In the genomic region with DNA sequence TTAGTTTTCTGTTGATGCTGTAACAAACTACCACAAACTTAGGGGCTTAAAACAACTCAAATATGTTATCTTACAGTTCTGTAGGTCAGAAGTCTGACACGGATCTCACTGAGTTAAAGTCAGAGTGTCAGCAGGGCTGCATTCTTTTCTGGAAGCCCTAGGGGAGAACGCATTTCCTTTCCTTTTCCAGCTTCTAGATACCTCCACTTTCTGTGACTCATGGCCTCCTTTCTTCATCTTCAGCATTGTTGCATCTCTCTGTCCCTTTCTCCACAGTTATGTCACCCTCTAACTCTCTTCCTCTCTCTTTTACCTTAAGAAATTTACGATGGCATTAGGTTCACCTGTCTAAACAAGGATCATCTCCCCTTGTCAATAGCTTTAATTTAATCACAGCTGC, we compare ENCODE assay signal across 16 cellular contexts. TPM values are rescaled to one million over a fixed set of nuclear protein-coding genes. Genes with fewer than 3 reads are reported as not detected.
A peak's percentile ranks its signal among the peaks of the same experiment; 100 is the strongest.
DNase-seq lines count a peak whose midpoint lies in the region; ATAC-seq, FAIRE-seq and TF ChIP-seq lines count a peak whose summit lies in the region.
"Had no signal": no experiment of that assay in that cellular context is flagged by ENCODE, and none has a peak within 500 bp of the region (broad histone marks: within the 10 kb centered on the region; RNA-seq: fewer than 3 reads in every experiment).

No MANE protein-coding gene starts in this region.

- H2BK120ac ChIP-seq in mesendoderm (ENCODE audit: low read depth, low read length): no peak overlapping the region

- no peaks in the 10 kb centered on the region for H3K9me3 ChIP-seq in endodermal cell (ENCODE audit: control insufficient read depth, low read length)
- no peaks in the 10 kb centered on the region for H3K9me3 ChIP-seq in pancreas
- H3K9me3 ChIP-seq: BLaER1 treated with 17β-estradiol and CSF1 and Interleukin-3, amounts not matched to agents 10 nM and 100 nM had no signal

- peak; percentile 89 for DNase-seq in ELR (ENCODE audit: low read depth)
- DNase-seq in NCI-H69 (lab: John Stamatoyannopoulos, UW): peak; percentile 32
- no peak for DNase-seq in endodermal cell
- peak; percentile 94 for DNase-seq in mesendoderm
- no peak for DNase-seq in activated naive CD4-positive, alpha-beta T cell treated with Interleukin-2 at 50 U/mL for 16 hours
- no peak for DNase-seq in pancreas
- DNase-seq: activated naive CD4-positive, alpha-beta T cell treated with anti-CD3 and anti-CD28 coated beads for 36 hours; central memory CD4-positive, alpha-beta T cell; hypothalamus; NCI-H1436; NCI-H526 treated with DMSO at 0.1 percent for 48 hours; stimulated activated naive CD4-positive, alpha-beta T cell treated with Interleukin-2 at 50 U/mL for 16 hours had no signal

- no peak overlapping the region for H3K4me2 ChIP-seq in mesendoderm (ENCODE audit: low read length)
- H3K4me2 ChIP-seq: BLaER1 treated with 17β-estradiol and CSF1 and Interleukin-3, amounts not matched to agents 10 nM and 100 nM had no signal

- H3K27me3 ChIP-seq in endodermal cell (ENCODE audit: control insufficient read depth, insufficient read depth, low read length, poor library complexity, severe bottlenecking) (no peaks in the 10 kb centered on the region), mesendoderm (ENCODE audit: insufficient read depth, low read length, poor library complexity) (no peaks in the 10 kb centered on the region), pancreas (no peaks in the 10 kb centered on the region)
- H3K27me3 ChIP-seq: BLaER1 treated with 17β-estradiol and CSF1 and Interleukin-3, amounts not matched to agents 10 nM and 100 nM had no signal

- H3K27me3 Mint-ChIP-seq in endodermal cell (ENCODE audit: insufficient read depth): no peaks in the 10 kb centered on the region

- H3K18ac ChIP-seq in mesendoderm (ENCODE audit: low read length): peak overlapping the region; percentile 30

- H3K36me3 Mint-ChIP-seq in endodermal cell (ENCODE audit: low read depth): no peaks in the 10 kb centered on the region

- WGBS in endodermal cell (ENCODE audit: insufficient coverage in 1 of 2, insufficient read length in 1 of 2), 2 experiments: 18 to 44% methylated on average over 2 to 3 of the region's 3 CpGs
- no CpG with 5 or more reads among the region's 3 CpGs for WGBS in mesendoderm (ENCODE audit: extremely low coverage, insufficient coverage, low lambda C conversion rate)
- WGBS in pancreas, 2 donors: 61 to 80% methylated on average over 3 of the region's 3 CpGs

- intact Hi-C loops in pancreas (cut with DNase I): no loop called here

- H3K27ac ChIP-seq in endodermal cell (ENCODE audit: low read depth, low read length): no peak overlapping the region
- H3K27ac ChIP-seq in mesendoderm (ENCODE audit: low read depth, low read length): no peak overlapping the region
- no peak overlapping the region for H3K27ac ChIP-seq in pancreas
- H3K27ac ChIP-seq: BLaER1 treated with 17β-estradiol and CSF1 and Interleukin-3, amounts not matched to agents 10 nM and 100 nM had no signal

- H3K4ac ChIP-seq in mesendoderm (ENCODE audit: low read depth, low read length): no peak overlapping the region

- H3K4me1 Mint-ChIP-seq in endodermal cell: peaks cover 8% of the 10 kb centered on the region

- no peak overlapping the region for H4K5ac ChIP-seq in mesendoderm (ENCODE audit: low read length)

- H3K56ac ChIP-seq in mesendoderm (ENCODE audit: low read length): peak overlapping the region; percentile 60

- no peaks in the 10 kb centered on the region for H3K79me2 ChIP-seq in mesendoderm (ENCODE audit: control insufficient read depth, insufficient read depth, low read length)

- no peaks in the 10 kb centered on the region for H3K36me3 ChIP-seq in endodermal cell (ENCODE audit: control insufficient read depth, insufficient read depth, low read length)
- H3K36me3 ChIP-seq in mesendoderm (ENCODE audit: control insufficient read depth, insufficient read depth, low read length): no peaks in the 10 kb centered on the region
- H3K36me3 ChIP-seq in pancreas: no peaks in the 10 kb centered on the region
- H3K36me3 ChIP-seq: BLaER1 treated with 17β-estradiol and CSF1 and Interleukin-3, amounts not matched to agents 10 nM and 100 nM had no signal

- H3K4me3 Mint-ChIP-seq in endodermal cell: no peak overlapping the region
- H3K4me3 Mint-ChIP-seq: activated naive CD4-positive, alpha-beta T cell treated with anti-CD3 and anti-CD28 coated beads for 36 hours had no signal

- H3K4me1 ChIP-seq in endodermal cell (ENCODE audit: control insufficient read depth, insufficient read depth, low read length) (no peaks in the 10 kb centered on the region), mesendoderm (ENCODE audit: control insufficient read depth, low read depth, low read length) (peaks cover 2% of the 10 kb centered on the region), pancreas (peaks cover 0 to 11% (median 5%) of the 10 kb centered on the region in 3 donors)
- H3K4me1 ChIP-seq: BLaER1 treated with 17β-estradiol and CSF1 and Interleukin-3, amounts not matched to agents 10 nM and 100 nM had no signal

- H3K27ac Mint-ChIP-seq in endodermal cell: peak overlapping the region; percentile 19
- H3K27ac Mint-ChIP-seq: activated naive CD4-positive, alpha-beta T cell treated with anti-CD3 and anti-CD28 coated beads for 36 hours had no signal

- no peaks in the 10 kb centered on the region for H3K79me1 ChIP-seq in mesendoderm (ENCODE audit: low read length)

- ATAC-seq in GM21447 (IDR thresholded peaks at IDR 0.05; ENCODE audit: unreplicated experiment) (no peak), GM21381 (IDR thresholded peaks at IDR 0.05; ENCODE audit: unreplicated experiment) (no peak), pancreas (no peak)
- ATAC-seq: GM12878 had no signal

- H2AK5ac ChIP-seq in mesendoderm (ENCODE audit: low read length): no peak overlapping the region

- H3K9ac ChIP-seq in endodermal cell (ENCODE audit: extremely low read depth, low read length, poor library complexity, severe bottlenecking): no peak overlapping the region
- no peak overlapping the region for H3K9ac ChIP-seq in mesendoderm (ENCODE audit: low read length)
- H3K9ac ChIP-seq: BLaER1 treated with 17β-estradiol and CSF1 and Interleukin-3, amounts not matched to agents 10 nM and 100 nM had no signal

- H3K4me3 ChIP-seq in endodermal cell (ENCODE audit: low read length) (no peak overlapping the region), mesendoderm (ENCODE audit: low read length) (no peak overlapping the region), pancreas (no peak overlapping the region)
- H3K4me3 ChIP-seq: BLaER1 treated with 17β-estradiol and CSF1 and Interleukin-3, amounts not matched to agents 10 nM and 100 nM; GM12878 had no signal

- H3K9me3 Mint-ChIP-seq in endodermal cell: no peaks in the 10 kb centered on the region
- H3K9me3 Mint-ChIP-seq: activated naive CD4-positive, alpha-beta T cell treated with anti-CD3 and anti-CD28 coated beads for 36 hours had no signal

- peak overlapping the region; percentile 85 for H2BK15ac ChIP-seq in mesendoderm (replicated peaks; ENCODE audit: low read depth)

- no peak overlapping the region for H3K23ac ChIP-seq in mesendoderm (ENCODE audit: low read length)

- TF ChIP-seq CTCF in endodermal cell (conservative IDR thresholded peaks at IDR 0.05) (no peak), pancreas (IDR thresholded peaks at IDR 0.05) (no peak)

- H2BK5ac ChIP-seq in mesendoderm (ENCODE audit: low read length): peak overlapping the region; percentile 17

- no peak overlapping the region for H4K8ac ChIP-seq in mesendoderm (ENCODE audit: low read depth, low read length)

- no peak for FAIRE-seq in pancreas (lab: Jason Lieb, UNC)
- FAIRE-seq: GM12878 had no signal

RNA-seq across cellular contexts. Expression of a gene that starts 13.3 kb away (rescaled TPM):
- total RNA-seq in endodermal cell: 100 to 1,000 TPM in 1 of 2 donors, 10 to 100 TPM in 1; 85.8 to 116 TPM
- polyA plus RNA-seq in endodermal cell (2013, experiment 1 of 2): 84.2 TPM
- polyA plus RNA-seq in endodermal cell (2013, experiment 2 of 2): 85.3 TPM
- polyA plus RNA-seq in mesendoderm (2013, experiment 1 of 2): 83.0 TPM
- 85.7 TPM for polyA plus RNA-seq in mesendoderm (2013, experiment 2 of 2)
- total RNA-seq in pancreas: 10 to 100 TPM; 31.8 to 55.1 (median 41.1) TPM
- polyA plus RNA-seq in pancreas: 10 to 100 TPM; 13.7 to 24.9 TPM

Comparison
In these comparisons a context has a peak if more than half of its experiments do, and no peak if none do; other contexts are left out.
1. DNase-seq: peak in ELR (single experiment), NCI-H69 (single experiment) and mesendoderm (single experiment); none in endodermal cell (single experiment), activated naive CD4-positive, alpha-beta T cell treated with Interleukin-2 at 50 U/mL for 16 hours (single experiment) and pancreas (0 of 6).